In genomic region chr2:69436937-69437750, GRCh38 we compare ENCODE assay signal across 9 cellular contexts. TPM values are rescaled to one million over a fixed set of nuclear protein-coding genes. Genes with fewer than 3 reads are reported as not detected.
DNase-seq lines count a peak whose midpoint lies in the region; ATAC-seq, FAIRE-seq and TF ChIP-seq lines count a peak whose summit lies in the region.
"Had no signal": no experiment of that assay in that cellular context is flagged by ENCODE, and none has a peak within 500 bp of the region (broad histone marks: within the 10 kb centered on the region; RNA-seq: fewer than 3 reads in every experiment).

Gene NFU1, minus strand, starts transcription at chr2:69437435. Its CDS starts 13 bp downstream, at chr2:69437422.

- no peaks in the 10 kb centered on the region for H3K27me3 ChIP-seq in AG04450 (ENCODE audit: control insufficient read depth, insufficient read depth, low read length)
- no peaks in the 10 kb centered on the region for H3K27me3 ChIP-seq in breast epithelium
- H3K27me3 ChIP-seq in iPS-20b (ENCODE audit: insufficient read depth, low read length) = no peaks in the 10 kb centered on the region
- H3K27me3 ChIP-seq in small intestine (ENCODE audit: control insufficient read depth in 2 of 2, insufficient read depth in 2 of 2, low read length in 2 of 2) = no peaks in the 10 kb centered on the region

- H3K4me3 ChIP-seq in AG04450 (ENCODE audit: low read depth, low read length) (peak within 1 kb of the TSS; percentile 87), breast epithelium (peak within 1 kb of the TSS; percentile 74 to 92 (median 79)), iPS-20b (ENCODE audit: low read length) (peak within 1 kb of the TSS; percentile 79), small intestine (ENCODE audit: low read depth in 1 of 2, low read length in 2 of 2) (peak within 1 kb of the TSS; percentile 83 to 89)

- CTCF ChIA-PET in AG04450 (lab: Charles Lee) = interaction anchor here (0.6 to 2.0 kb wide), 26 partner anchors 9 to 288 kb away, joined by 3 to 6 read pairs (median 4); no protein-coding TSS in a partner anchor

- H3K36me3 ChIP-seq in breast epithelium = no peaks in the 10 kb centered on the region
- no peaks in the 10 kb centered on the region for H3K36me3 ChIP-seq in iPS-20b (ENCODE audit: insufficient read depth, low read depth, low read length)
- no peaks in the 10 kb centered on the region for H3K36me3 ChIP-seq in small intestine (ENCODE audit: control insufficient read depth in 2 of 2, insufficient read depth in 2 of 2, low read length in 2 of 2)

- H3K9me3 ChIP-seq in AG04450 (ENCODE audit: control insufficient read depth, insufficient read depth, low read length) (no peaks in the 10 kb centered on the region; the same call in 1 of the 2 replicates), breast epithelium (no peaks in the 10 kb centered on the region), iPS-20b (ENCODE audit: insufficient read depth, low read depth, low read length) (no peaks in the 10 kb centered on the region), small intestine (ENCODE audit: control insufficient read depth, low read depth) (no peaks in the 10 kb centered on the region)

- TF ChIP-seq POLR2A in breast epithelium (IDR thresholded peaks at IDR 0.05) = peak; percentile 41

- H3K9ac ChIP-seq in iPS-20b (ENCODE audit: low read depth, low read length) = peak within 1 kb of the TSS; percentile 89

- intact Hi-C loops in breast epithelium (cut with DNase I; ENCODE audit: low total_unique reads) = no loop called here

- TF ChIP-seq CTCF in AG04450 (IDR thresholded peaks at IDR 0.05; ENCODE audit: low read depth, low read length) = peak; percentile 75
- peak; percentile 74 for TF ChIP-seq CTCF in VCaP (conservative IDR thresholded peaks at IDR 0.05)
- peak; percentile 61 to 71 (median 64) for TF ChIP-seq CTCF in breast epithelium (IDR thresholded peaks at IDR 0.05)

- POLR2A ChIA-PET in AG04450 (lab: Yijun Ruan, JAX) = interaction anchor here (0.6 to 1.3 kb wide), 3 partner anchors 28 to 39 kb away, joined by 3 to 6 read pairs (median 3); no protein-coding TSS in a partner anchor

- ATAC-seq in GM18870 (IDR thresholded peaks at IDR 0.05; ENCODE audit: unreplicated experiment) (peak; percentile 89), HG03135 (IDR thresholded peaks at IDR 0.05; ENCODE audit: unreplicated experiment) (peak; percentile 96)

- DNase-seq in AG04450 (ENCODE audit: low read depth, low spot score) (peak; percentile 91), NCI-H2196 treated with DMSO at 0.1 percent for 48 hours (lab: John Stamatoyannopoulos, UW; ENCODE audit: unreplicated experiment) (peak; percentile 53), breast epithelium (ENCODE audit: low spot score in 2 of 2) (peak; percentile 77 to 84), small intestine (peak; percentile 82)

- FAIRE-seq in small intestine (lab: Jason Lieb, UNC) = no peak
- FAIRE-seq: colon had no signal

- 0 to 1% (median 1%) methylated on average over 57 to 60 of the region's 60 CpGs for WGBS in small intestine, 3 donors

- peak within 1 kb of the TSS; percentile 98 for H3K27ac ChIP-seq in AG04450 (ENCODE audit: low read depth, low read length)
- H3K27ac ChIP-seq in VCaP = peak within 1 kb of the TSS; percentile 99
- H3K27ac ChIP-seq in breast epithelium = peak within 1 kb of the TSS; percentile 96 to 98
- peak within 1 kb of the TSS; percentile 9 for H3K27ac ChIP-seq in iPS-20b (ENCODE audit: low read length)
- peak within 1 kb of the TSS; percentile 98 to 99 for H3K27ac ChIP-seq in small intestine (ENCODE audit: low read depth in 1 of 2, low read length in 1 of 2)

- no peaks in the 10 kb centered on the region for H3K4me1 ChIP-seq in breast epithelium
- peaks cover 17% of the 10 kb centered on the region; the same call in 1 of the 2 replicates for H3K4me1 ChIP-seq in iPS-20b (ENCODE audit: insufficient read depth, low read length)
- peaks cover 0 to 9% of the 10 kb centered on the region in 2 donors for H3K4me1 ChIP-seq in small intestine (ENCODE audit: control insufficient read depth in 2 of 2, insufficient read depth in 1 of 2, low read depth in 1 of 2, low read length in 1 of 2)

RNA-seq across cellular contexts. Expression of gene NFU1, which starts in this region (rescaled TPM):
- polyA plus RNA-seq in AG04450 (2011; rRNA removed) (42.0 and 62.9 TPM in 2 replicates), small intestine (10 to 100 TPM; 45.4 to 60.8 (median 46.7) TPM)
- 5.5 and 13.1 TPM in 2 replicates for polyA minus RNA-seq in AG04450 (2011; rRNA and poly(A)+ RNA removed)
- 10 to 100 TPM; 46.1 to 69.9 (median 49.8) TPM for total RNA-seq in breast epithelium

Comparison
In these comparisons a context has a peak if more than half of its experiments do, and no peak if none do; other contexts are left out.
1. Peak in every context shown above with its lines: DNase-seq, ATAC-seq, H3K4me3 ChIP-seq and H3K27ac ChIP-seq.
2. H3K27ac ChIP-seq: peak in every context shown above with its lines; median percentile 99 in VCaP; 98 in small intestine; 98 in AG04450; 97 in breast epithelium; 9 in iPS-20b.